ENCODE assay signal across 8 cellular contexts in the genomic region with DNA sequence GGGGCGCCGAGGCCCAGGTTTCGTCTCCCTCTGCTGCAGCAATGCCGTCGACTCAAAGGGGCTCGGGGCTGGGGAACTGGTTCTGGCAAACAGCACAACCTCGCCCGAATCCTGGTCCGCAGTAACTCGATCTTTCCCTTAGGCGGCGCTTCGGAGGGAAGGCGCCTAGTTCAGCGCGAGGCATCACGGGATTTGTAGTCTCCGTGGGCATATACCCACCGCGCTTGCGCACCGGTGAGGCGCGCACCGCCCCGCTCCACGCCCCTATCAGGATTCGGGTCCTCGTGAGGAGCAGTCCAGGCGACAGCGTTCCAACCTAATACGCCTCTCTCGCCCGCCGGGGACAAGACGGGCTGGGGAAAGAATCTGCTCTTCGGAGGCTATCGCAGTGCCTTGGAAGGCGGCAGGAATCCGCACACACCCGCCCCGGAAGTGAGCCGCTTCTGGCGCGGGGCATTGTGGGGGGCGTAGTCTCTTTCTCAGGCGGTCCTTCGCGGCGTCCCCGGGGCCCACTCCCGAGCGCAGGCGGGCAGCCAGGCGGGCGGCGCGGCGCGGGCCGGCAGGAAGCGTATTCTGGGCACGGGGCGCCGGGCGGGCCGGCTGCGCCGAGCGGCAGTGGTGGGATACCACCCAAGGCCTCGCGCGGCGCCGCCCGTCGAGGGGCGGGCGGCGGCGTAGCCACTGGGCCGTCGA. TPM values are rescaled to one million over a fixed set of nuclear protein-coding genes. Genes with fewer than 3 reads are reported as not detected.
DNase-seq lines count a peak whose midpoint lies in the region; ATAC-seq and TF ChIP-seq lines count a peak whose summit lies in the region.

A gene (plus strand): TSS at position 505 of the 693 bp plus-strand sequence. CDS start 235 bp downstream, outside the sequence.

- ATAC-seq in naive thymus-derived CD8-positive, alpha-beta T cell: peak; percentile 52 to 59
- peak; percentile 62 to 66 for ATAC-seq in stimulated activated naive B cell treated with anti-CD40 and anti-IgM and Interleukin-4, amounts not matched to agents 10 μg/mL and 1 μg/mL and 100 μg/mL, for 72 hours (replicated peaks)

- H3K36me3 Mint-ChIP-seq in naive thymus-derived CD8-positive, alpha-beta T cell: no peaks in the 10 kb centered on the region
- peaks cover 0 to 5% of the 10 kb centered on the region in 2 donors for H3K36me3 Mint-ChIP-seq in stimulated activated naive B cell treated with anti-CD40 and anti-IgM and Interleukin-4, amounts not matched to agents 10 μg/mL and 1 μg/mL and 100 μg/mL, for 72 hours

- peak within 1 kb of the TSS; percentile 89 for H3K4me2 ChIP-seq in fibroblast of lung (ENCODE audit: extremely low read depth, insufficient read depth, low read length)

- peak within 1 kb of the TSS; percentile 97 for H3K27ac ChIP-seq in fibroblast of lung (ENCODE audit: insufficient read depth, low read length)

- H3K27me3 ChIP-seq in fibroblast of lung (ENCODE audit: control insufficient read depth, insufficient read depth, low read length): no peaks in the 10 kb centered on the region

- no peaks in the 10 kb centered on the region for H3K27me3 Mint-ChIP-seq in naive thymus-derived CD8-positive, alpha-beta T cell
- no peaks in the 10 kb centered on the region for H3K27me3 Mint-ChIP-seq in stimulated activated naive B cell treated with anti-CD40 and anti-IgM and Interleukin-4, amounts not matched to agents 10 μg/mL and 1 μg/mL and 100 μg/mL, for 72 hours

- H3K4me3 ChIP-seq in fibroblast of lung (replicated peaks in 1 of 4; ENCODE audit: control extremely low read depth in 1 of 4, insufficient read depth in 1 of 4, low read depth in 3 of 4, low read length in 4 of 4): peak within 1 kb of the TSS; percentile 81 to 94 (median 88)

- POLR2A ChIA-PET in naive thymus-derived CD8-positive, alpha-beta T cell (lab: Charles Lee): interaction anchor here (0.5 to 3.1 kb wide), 9 partner anchors 8 to 534 kb away, joined by 3 to 16 read pairs (median 4); a partner anchor contains a TSS

- no peaks in the 10 kb centered on the region for H3K9me3 Mint-ChIP-seq in naive thymus-derived CD8-positive, alpha-beta T cell
- H3K9me3 Mint-ChIP-seq in stimulated activated naive B cell treated with anti-CD40 and anti-IgM and Interleukin-4, amounts not matched to agents 10 μg/mL and 1 μg/mL and 100 μg/mL, for 72 hours: no peaks in the 10 kb centered on the region

- no peaks in the 10 kb centered on the region for H3K36me3 ChIP-seq in fibroblast of lung (ENCODE audit: control insufficient read depth, insufficient read depth, low read length)

- H3K9me3 ChIP-seq in fibroblast of lung (ENCODE audit: control insufficient read depth, insufficient read depth, low read depth, low read length): no peaks in the 10 kb centered on the region

- peak within 1 kb of the TSS; percentile 91 for H3K9ac ChIP-seq in fibroblast of lung (ENCODE audit: insufficient read depth, low read length)

- TF ChIP-seq CTCF in LNCAP (IDR thresholded peaks at IDR 0.05): peak; percentile 71
- peak; percentile 56 to 87 for TF ChIP-seq CTCF in fibroblast of lung (conservative IDR thresholded peaks at IDR 0.05 in 1 of 2, IDR thresholded peaks at IDR 0.05 in 1 of 2; ENCODE audit: low read depth in 1 of 2, low read length in 2 of 2)

- peak within 1 kb of the TSS; percentile 93 to 97 (median 96) for H3K4me3 Mint-ChIP-seq in naive thymus-derived CD8-positive, alpha-beta T cell
- peak within 1 kb of the TSS; percentile 95 to 97 for H3K4me3 Mint-ChIP-seq in stimulated activated naive B cell treated with anti-CD40 and anti-IgM and Interleukin-4, amounts not matched to agents 10 μg/mL and 1 μg/mL and 100 μg/mL, for 72 hours

- H3K79me2 ChIP-seq in fibroblast of lung (ENCODE audit: control insufficient read depth, insufficient read depth, low read length): peaks cover 24% of the 10 kb centered on the region

- peak within 1 kb of the TSS; percentile 98 for H2AFZ ChIP-seq in fibroblast of lung (ENCODE audit: low read length)

- no peaks in the 10 kb centered on the region for H4K20me1 ChIP-seq in fibroblast of lung (ENCODE audit: control insufficient read depth, extremely low read depth, insufficient read depth, low read length)

- H3K4me1 ChIP-seq in fibroblast of lung (ENCODE audit: control insufficient read depth, extremely low read depth, insufficient read depth, low read length): peaks cover 17% of the 10 kb centered on the region

- H3K27ac Mint-ChIP-seq in naive thymus-derived CD8-positive, alpha-beta T cell: peak within 1 kb of the TSS; percentile 83 to 99 (median 98)
- H3K27ac Mint-ChIP-seq in stimulated activated naive B cell treated with anti-CD40 and anti-IgM and Interleukin-4, amounts not matched to agents 10 μg/mL and 1 μg/mL and 100 μg/mL, for 72 hours: peak within 1 kb of the TSS; percentile 98

- DNase-seq in ELF-1 (ENCODE audit: low read depth, low spot score) (peak; percentile 99), GOT3 (lab: John Stamatoyannopoulos, UW) (peak; percentile 88), RPMI7951 (ENCODE audit: low read depth) (peak; percentile 91), fibroblast of lung (ENCODE audit: low read depth in 2 of 2) (peak; percentile 86 to 94)
- peak; percentile 86 to 88 for DNase-seq in activated T-helper 1 cell treated with anti-CD3 and anti-CD28 coated beads, Interleukin-2, amount 50 U/mL, for 16 hours (ENCODE audit: low read depth in 1 of 2, low spot score in 1 of 2)
- DNase-seq in naive thymus-derived CD8-positive, alpha-beta T cell: peak; percentile 86 to 99 (median 94)
- peak; percentile 92 for DNase-seq in stimulated activated naive B cell treated with anti-CD40 and anti-IgM and Interleukin-4, amounts not matched to agents 10 μg/mL and 1 μg/mL and 100 μg/mL, for 72 hours

- H3K4me1 Mint-ChIP-seq in naive thymus-derived CD8-positive, alpha-beta T cell: peaks cover 14 to 41% (median 35%) of the 10 kb centered on the region in 4 donors
- H3K4me1 Mint-ChIP-seq in stimulated activated naive B cell treated with anti-CD40 and anti-IgM and Interleukin-4, amounts not matched to agents 10 μg/mL and 1 μg/mL and 100 μg/mL, for 72 hours: peaks cover 31 to 36% of the 10 kb centered on the region in 2 donors

RNA-seq across cellular contexts. Expression of the gene that starts here (rescaled TPM):
- 36.2 and 41.8 TPM in 2 replicates for total RNA-seq in RPMI7951 (2014; rRNA removed; shearing (Covaris generic))
- total RNA-seq in fibroblast of lung: 37.7 and 42.9 TPM in 2 replicates
- 15.8 and 16.0 TPM in 2 replicates for polyA plus RNA-seq in fibroblast of lung
- polyA plus RNA-seq in fibroblast of lung (2012): 15.4 and 18.2 TPM in 2 replicates
- 21.1 and 30.4 TPM in 2 replicates for polyA minus RNA-seq in fibroblast of lung (ENCODE audit: low replicate concordance)
- 10 to 100 TPM; 63.8 to 63.9 TPM for total RNA-seq in naive thymus-derived CD8-positive, alpha-beta T cell
- polyA plus RNA-seq in naive thymus-derived CD8-positive, alpha-beta T cell: 100 to 1,000 TPM; 132 to 158 (median 143) TPM

Comparison
In these comparisons a context has a peak if more than half of its experiments do, and no peak if none do; other contexts are left out.
1. Peak in every context shown above with its lines: DNase-seq, ATAC-seq, H3K4me3 ChIP-seq and H3K27ac ChIP-seq.